In genomic region chr12:132557969-132558856, GRCh38 we compare ENCODE assay signal across 1 cellular context.
TF ChIP-seq lines count a peak whose summit lies in the region.

No MANE protein-coding gene starts in this region.

TF ChIP-seq in HepG2, 621 proteins besides CTCF, POLR2A, EP300 and RAD21 (continued from another document and continues in another):
- TF ChIP-seq, protein P1, sequence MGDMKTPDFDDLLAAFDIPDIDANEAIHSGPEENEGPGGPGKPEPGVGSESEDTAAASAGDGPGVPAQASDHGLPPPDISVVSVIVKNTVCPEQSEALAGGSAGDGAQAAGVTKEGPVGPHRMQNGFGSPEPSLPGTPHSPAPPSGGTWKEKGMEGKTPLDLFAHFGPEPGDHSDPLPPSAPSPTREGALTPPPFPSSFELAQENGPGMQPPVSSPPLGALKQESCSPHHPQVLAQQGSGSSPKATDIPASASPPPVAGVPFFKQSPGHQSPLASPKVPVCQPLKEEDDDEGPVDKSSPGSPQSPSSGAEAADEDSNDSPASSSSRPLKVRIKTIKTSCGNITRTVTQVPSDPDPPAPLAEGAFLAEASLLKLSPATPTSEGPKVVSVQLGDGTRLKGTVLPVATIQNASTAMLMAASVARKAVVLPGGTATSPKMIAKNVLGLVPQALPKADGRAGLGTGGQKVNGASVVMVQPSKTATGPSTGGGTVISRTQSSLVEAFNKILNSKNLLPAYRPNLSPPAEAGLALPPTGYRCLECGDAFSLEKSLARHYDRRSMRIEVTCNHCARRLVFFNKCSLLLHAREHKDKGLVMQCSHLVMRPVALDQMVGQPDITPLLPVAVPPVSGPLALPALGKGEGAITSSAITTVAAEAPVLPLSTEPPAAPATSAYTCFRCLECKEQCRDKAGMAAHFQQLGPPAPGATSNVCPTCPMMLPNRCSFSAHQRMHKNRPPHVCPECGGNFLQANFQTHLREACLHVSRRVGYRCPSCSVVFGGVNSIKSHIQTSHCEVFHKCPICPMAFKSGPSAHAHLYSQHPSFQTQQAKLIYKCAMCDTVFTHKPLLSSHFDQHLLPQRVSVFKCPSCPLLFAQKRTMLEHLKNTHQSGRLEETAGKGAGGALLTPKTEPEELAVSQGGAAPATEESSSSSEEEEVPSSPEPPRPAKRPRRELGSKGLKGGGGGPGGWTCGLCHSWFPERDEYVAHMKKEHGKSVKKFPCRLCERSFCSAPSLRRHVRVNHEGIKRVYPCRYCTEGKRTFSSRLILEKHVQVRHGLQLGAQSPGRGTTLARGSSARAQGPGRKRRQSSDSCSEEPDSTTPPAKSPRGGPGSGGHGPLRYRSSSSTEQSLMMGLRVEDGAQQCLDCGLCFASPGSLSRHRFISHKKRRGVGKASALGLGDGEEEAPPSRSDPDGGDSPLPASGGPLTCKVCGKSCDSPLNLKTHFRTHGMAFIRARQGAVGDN (CRISPR knock-in tag; IDR thresholded peaks at IDR 0.05) = peak; percentile 95
- TF ChIP-seq, protein P2, sequence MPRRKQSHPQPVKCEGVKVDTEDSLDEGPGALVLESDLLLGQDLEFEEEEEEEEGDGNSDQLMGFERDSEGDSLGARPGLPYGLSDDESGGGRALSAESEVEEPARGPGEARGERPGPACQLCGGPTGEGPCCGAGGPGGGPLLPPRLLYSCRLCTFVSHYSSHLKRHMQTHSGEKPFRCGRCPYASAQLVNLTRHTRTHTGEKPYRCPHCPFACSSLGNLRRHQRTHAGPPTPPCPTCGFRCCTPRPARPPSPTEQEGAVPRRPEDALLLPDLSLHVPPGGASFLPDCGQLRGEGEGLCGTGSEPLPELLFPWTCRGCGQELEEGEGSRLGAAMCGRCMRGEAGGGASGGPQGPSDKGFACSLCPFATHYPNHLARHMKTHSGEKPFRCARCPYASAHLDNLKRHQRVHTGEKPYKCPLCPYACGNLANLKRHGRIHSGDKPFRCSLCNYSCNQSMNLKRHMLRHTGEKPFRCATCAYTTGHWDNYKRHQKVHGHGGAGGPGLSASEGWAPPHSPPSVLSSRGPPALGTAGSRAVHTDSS (CRISPR knock-in tag; conservative IDR thresholded peaks at IDR 0.05) = no peak
- TF ChIP-seq RFX5 (IDR thresholded peaks at IDR 0.05; ENCODE audit: low read depth, low read length) = no peak
- TF ChIP-seq PCBP2 (optimal IDR thresholded peaks at IDR 0.05; ENCODE audit: low read depth, low read length, poor library complexity, severe bottlenecking) = no peak
- no peak for TF ChIP-seq ZNF747 (CRISPR knock-in tag; IDR thresholded peaks at IDR 0.05; ENCODE audit: borderline replicate concordance)
- TF ChIP-seq ZSCAN30 (CRISPR knock-in tag; IDR thresholded peaks at IDR 0.05) = no peak
- TF ChIP-seq BRD4 (CRISPR knock-in tag; IDR thresholded peaks at IDR 0.05) = no peak
- TF ChIP-seq ZBTB10 (CRISPR knock-in tag; IDR thresholded peaks at IDR 0.05; ENCODE audit: borderline replicate concordance) = no peak
- peak; percentile 81 for TF ChIP-seq GABPB1 (CRISPR knock-in tag; IDR thresholded peaks at IDR 0.05)
- no peak for TF ChIP-seq SRF (IDR thresholded peaks at IDR 0.05; ENCODE audit: low read depth, low read length)
- no peak for TF ChIP-seq ZNF143 (CRISPR knock-in tag; IDR thresholded peaks at IDR 0.05)
- no peak for TF ChIP-seq RAD51 (IDR thresholded peaks at IDR 0.05; ENCODE audit: borderline replicate concordance)
- no peak for TF ChIP-seq ZBTB26 (CRISPR knock-in tag; IDR thresholded peaks at IDR 0.05; ENCODE audit: borderline replicate concordance)
- TF ChIP-seq GFI1 (CRISPR knock-in tag; IDR thresholded peaks at IDR 0.05; ENCODE audit: borderline replicate concordance) = no peak
- no peak for TF ChIP-seq JUNB (CRISPR knock-in tag; IDR thresholded peaks at IDR 0.05; ENCODE audit: borderline replicate concordance)
- TF ChIP-seq, protein P3, sequence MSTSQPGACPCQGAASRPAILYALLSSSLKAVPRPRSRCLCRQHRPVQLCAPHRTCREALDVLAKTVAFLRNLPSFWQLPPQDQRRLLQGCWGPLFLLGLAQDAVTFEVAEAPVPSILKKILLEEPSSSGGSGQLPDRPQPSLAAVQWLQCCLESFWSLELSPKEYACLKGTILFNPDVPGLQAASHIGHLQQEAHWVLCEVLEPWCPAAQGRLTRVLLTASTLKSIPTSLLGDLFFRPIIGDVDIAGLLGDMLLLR (CRISPR knock-in tag; IDR thresholded peaks at IDR 0.05) = no peak
- no peak for TF ChIP-seq FOXM1 (CRISPR knock-in tag; IDR thresholded peaks at IDR 0.05)
- TF ChIP-seq TEAD2 (CRISPR knock-in tag; IDR thresholded peaks at IDR 0.05) = no peak
- TF ChIP-seq ARNT (IDR thresholded peaks at IDR 0.05) = no peak
- no peak for TF ChIP-seq ZNF343 (CRISPR knock-in tag; IDR thresholded peaks at IDR 0.05)
- TF ChIP-seq ZNF552 (CRISPR knock-in tag; IDR thresholded peaks at IDR 0.05; ENCODE audit: borderline replicate concordance) = no peak
- no peak for TF ChIP-seq ZNF589 (CRISPR knock-in tag; conservative IDR thresholded peaks at IDR 0.05)
- no peak for TF ChIP-seq ZNF773 (CRISPR knock-in tag; IDR thresholded peaks at IDR 0.05; ENCODE audit: borderline replicate concordance)
- TF ChIP-seq ETV5 (CRISPR knock-in tag; IDR thresholded peaks at IDR 0.05; ENCODE audit: borderline replicate concordance) = peak; percentile 89
- no peak for TF ChIP-seq ZFP36L2 (CRISPR knock-in tag; IDR thresholded peaks at IDR 0.05)
- peak; percentile 44; the same call in 1 of the 2 replicates for TF ChIP-seq ZNF776 (CRISPR knock-in tag; IDR thresholded peaks at IDR 0.05)
- TF ChIP-seq DZIP1 (CRISPR knock-in tag; IDR thresholded peaks at IDR 0.05) = no peak
- TF ChIP-seq MAFG (CRISPR knock-in tag; IDR thresholded peaks at IDR 0.05) = no peak
- TF ChIP-seq TBP (CRISPR knock-in tag; IDR thresholded peaks at IDR 0.05) = no peak
- no peak for TF ChIP-seq ZNF431 (CRISPR knock-in tag; IDR thresholded peaks at IDR 0.05; ENCODE audit: borderline replicate concordance, low read depth)
- TF ChIP-seq TBX2 (CRISPR knock-in tag; IDR thresholded peaks at IDR 0.05; ENCODE audit: borderline replicate concordance) = 0 out of 2 replicates have a peak, but pooled peaks have one; percentile 8
- TF ChIP-seq CENPX (CRISPR knock-in tag; IDR thresholded peaks at IDR 0.05) = no peak
- TF ChIP-seq CENPBD1 (CRISPR knock-in tag; IDR thresholded peaks at IDR 0.05; ENCODE audit: borderline replicate concordance, low read depth) = no peak
- no peak for TF ChIP-seq GLMP (CRISPR knock-in tag; IDR thresholded peaks at IDR 0.05; ENCODE audit: borderline replicate concordance)
- TF ChIP-seq GPN1 (CRISPR knock-in tag; IDR thresholded peaks at IDR 0.05; ENCODE audit: borderline replicate concordance) = no peak
- no peak for TF ChIP-seq ZSCAN20 (CRISPR knock-in tag; IDR thresholded peaks at IDR 0.05; ENCODE audit: borderline replicate concordance)
- no peak for TF ChIP-seq ZMAT3 (CRISPR knock-in tag; conservative IDR thresholded peaks at IDR 0.05)
- no peak for TF ChIP-seq KDM5B (CRISPR knock-in tag; IDR thresholded peaks at IDR 0.05; ENCODE audit: borderline replicate concordance)
- TF ChIP-seq ZSCAN22 (CRISPR knock-in tag; IDR thresholded peaks at IDR 0.05) = no peak
- no peak for TF ChIP-seq SP2 (CRISPR knock-in tag; IDR thresholded peaks at IDR 0.05)
- 0 out of 2 replicates have a peak, but pooled peaks have one; percentile 21 for TF ChIP-seq FOXK1 (CRISPR knock-in tag; IDR thresholded peaks at IDR 0.05; ENCODE audit: borderline replicate concordance, low read depth)
- peak; percentile 44; the same call in 1 of the 2 replicates for TF ChIP-seq ZFY (CRISPR knock-in tag; IDR thresholded peaks at IDR 0.05)
- peak; percentile 44; the same call in 1 of the 2 replicates for TF ChIP-seq FOXA3 (CRISPR knock-in tag; IDR thresholded peaks at IDR 0.05)
- no peak for TF ChIP-seq MEF2D (CRISPR knock-in tag; IDR thresholded peaks at IDR 0.05)
- peak; percentile 64; the same call in 1 of the 2 replicates for TF ChIP-seq HOXA3 (CRISPR knock-in tag; IDR thresholded peaks at IDR 0.05)
- no peak for TF ChIP-seq HNRNPH1 (optimal IDR thresholded peaks at IDR 0.05; ENCODE audit: low read depth, low read length)
- TF ChIP-seq MZF1 (CRISPR knock-in tag; IDR thresholded peaks at IDR 0.05; ENCODE audit: borderline replicate concordance) = no peak
- no peak for TF ChIP-seq HNF4A (CRISPR knock-in tag; IDR thresholded peaks at IDR 0.05)
- TF ChIP-seq, protein P4, sequence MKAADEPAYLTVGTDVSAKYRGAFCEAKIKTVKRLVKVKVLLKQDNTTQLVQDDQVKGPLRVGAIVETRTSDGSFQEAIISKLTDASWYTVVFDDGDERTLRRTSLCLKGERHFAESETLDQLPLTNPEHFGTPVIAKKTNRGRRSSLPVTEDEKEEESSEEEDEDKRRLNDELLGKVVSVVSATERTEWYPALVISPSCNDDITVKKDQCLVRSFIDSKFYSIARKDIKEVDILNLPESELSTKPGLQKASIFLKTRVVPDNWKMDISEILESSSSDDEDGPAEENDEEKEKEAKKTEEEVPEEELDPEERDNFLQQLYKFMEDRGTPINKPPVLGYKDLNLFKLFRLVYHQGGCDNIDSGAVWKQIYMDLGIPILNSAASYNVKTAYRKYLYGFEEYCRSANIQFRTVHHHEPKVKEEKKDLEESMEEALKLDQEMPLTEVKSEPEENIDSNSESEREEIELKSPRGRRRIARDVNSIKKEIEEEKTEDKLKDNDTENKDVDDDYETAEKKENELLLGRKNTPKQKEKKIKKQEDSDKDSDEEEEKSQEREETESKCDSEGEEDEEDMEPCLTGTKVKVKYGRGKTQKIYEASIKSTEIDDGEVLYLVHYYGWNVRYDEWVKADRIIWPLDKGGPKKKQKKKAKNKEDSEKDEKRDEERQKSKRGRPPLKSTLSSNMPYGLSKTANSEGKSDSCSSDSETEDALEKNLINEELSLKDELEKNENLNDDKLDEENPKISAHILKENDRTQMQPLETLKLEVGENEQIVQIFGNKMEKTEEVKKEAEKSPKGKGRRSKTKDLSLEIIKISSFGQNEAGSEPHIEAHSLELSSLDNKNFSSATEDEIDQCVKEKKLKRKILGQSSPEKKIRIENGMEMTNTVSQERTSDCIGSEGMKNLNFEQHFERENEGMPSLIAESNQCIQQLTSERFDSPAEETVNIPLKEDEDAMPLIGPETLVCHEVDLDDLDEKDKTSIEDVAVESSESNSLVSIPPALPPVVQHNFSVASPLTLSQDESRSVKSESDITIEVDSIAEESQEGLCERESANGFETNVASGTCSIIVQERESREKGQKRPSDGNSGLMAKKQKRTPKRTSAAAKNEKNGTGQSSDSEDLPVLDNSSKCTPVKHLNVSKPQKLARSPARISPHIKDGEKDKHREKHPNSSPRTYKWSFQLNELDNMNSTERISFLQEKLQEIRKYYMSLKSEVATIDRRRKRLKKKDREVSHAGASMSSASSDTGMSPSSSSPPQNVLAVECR (CRISPR knock-in tag; IDR thresholded peaks at IDR 0.05; ENCODE audit: borderline replicate concordance) = no peak
- TF ChIP-seq REPIN1 (CRISPR knock-in tag; IDR thresholded peaks at IDR 0.05; ENCODE audit: borderline replicate concordance, low read depth) = no peak
- 0 out of 2 replicates have a peak, but pooled peaks have one; percentile 40 for TF ChIP-seq RNF2 (conservative IDR thresholded peaks at IDR 0.05; ENCODE audit: low read depth)
